ENCODE assay signal across 15 cellular contexts in genomic region chr18:77165489-77166415, GRCh38. TPM values are rescaled to one million over a fixed set of nuclear protein-coding genes. Genes with fewer than 3 reads are reported as not detected.
DNase-seq lines count a peak whose midpoint lies in the region; ATAC-seq and TF ChIP-seq lines count a peak whose summit lies in the region.
"Had no signal": no experiment of that assay in that cellular context is flagged by ENCODE, and none has a peak within 500 bp of the region (broad histone marks: within the 10 kb centered on the region; RNA-seq: fewer than 3 reads in every experiment).

No MANE protein-coding gene starts in this region.

- peak overlapping the region in 1 of 7 donors; percentile 83 for H3K27ac Mint-ChIP-seq in CD4-positive, alpha-beta memory T cell
- H3K27ac Mint-ChIP-seq in activated CD8-positive, alpha-beta T cell treated with anti-CD3 and anti-CD28 coated beads, Interleukin-2, amount 10 ng/mL, durations not matched to agents 7 days and 5 days: no peak overlapping the region
- H3K27ac Mint-ChIP-seq: activated CD4-positive, alpha-beta T cell treated with anti-CD3 and anti-CD28 coated beads for 36 hours; activated T-cell treated with anti-CD3 and anti-CD28 coated beads, Interleukin-2, amount 50 U/mL, for 72 hours had no signal

- peaks cover 0 to 6% (median 0%) of the 10 kb centered on the region in 4 donors for H3K4me1 Mint-ChIP-seq in CD4-positive, alpha-beta memory T cell
- no peaks in the 10 kb centered on the region for H3K4me1 Mint-ChIP-seq in activated CD8-positive, alpha-beta T cell treated with anti-CD3 and anti-CD28 coated beads, Interleukin-2, amount 10 ng/mL, durations not matched to agents 7 days and 5 days (ENCODE audit: low read depth)

- no peaks in the 10 kb centered on the region for H3K9me3 ChIP-seq in mucosa of descending colon
- no peaks in the 10 kb centered on the region for H3K9me3 ChIP-seq in suprapubic skin
- H3K9me3 ChIP-seq in CD4-positive, alpha-beta memory T cell (ENCODE audit: control insufficient read depth in 1 of 2, low read length in 2 of 2): no peaks in the 10 kb centered on the region
- H3K9me3 ChIP-seq: thoracic aorta had no signal

- DNase-seq in LHCN-M2 (ENCODE audit: low read depth) (peak; percentile 56), fibroblast of gingiva (ENCODE audit: low read depth) (peak; percentile 20), mucosa of descending colon (no peak), suprapubic skin (ENCODE audit: low spot score in 2 of 2) (peak; percentile 86 to 90)
- DNase-seq in CD4-positive, alpha-beta memory T cell: no peak
- DNase-seq in activated CD8-positive, alpha-beta T cell treated with anti-CD3 and anti-CD28 coated beads, Interleukin-2, amount 10 ng/mL, durations not matched to agents 7 days and 5 days: no peak
- DNase-seq: activated CD4-positive, alpha-beta T cell treated with anti-CD3 and anti-CD28 coated beads for 36 hours; activated T-cell treated with anti-CD3 and anti-CD28 coated beads, Interleukin-2, amount 50 U/mL, for 72 hours; GOT3; mesendoderm; NCI-H2227 treated with DMSO at 0.1 percent for 48 hours; OCI-M1 had no signal

- 48% methylated on average over 26 of the region's 26 CpGs for WGBS in suprapubic skin

- no peak overlapping the region for H3K4me3 ChIP-seq in mucosa of descending colon
- no peak overlapping the region for H3K4me3 ChIP-seq in suprapubic skin
- H3K4me3 ChIP-seq in CD4-positive, alpha-beta memory T cell (ENCODE audit: low read length in 2 of 2): no peak overlapping the region
- H3K4me3 ChIP-seq: thoracic aorta had no signal

- H3K27me3 Mint-ChIP-seq in CD4-positive, alpha-beta memory T cell: peaks cover 5% of the 10 kb centered on the region in 2 donors
- no peaks in the 10 kb centered on the region for H3K27me3 Mint-ChIP-seq in activated CD8-positive, alpha-beta T cell treated with anti-CD3 and anti-CD28 coated beads, Interleukin-2, amount 10 ng/mL, durations not matched to agents 7 days and 5 days (ENCODE audit: low read depth)
- H3K27me3 Mint-ChIP-seq: activated CD4-positive, alpha-beta T cell treated with anti-CD3 and anti-CD28 coated beads for 36 hours had no signal

- no peak for TF ChIP-seq EP300 in suprapubic skin (IDR thresholded peaks at IDR 0.05)

- H3K36me3 Mint-ChIP-seq in CD4-positive, alpha-beta memory T cell: no peaks in the 10 kb centered on the region
- H3K36me3 Mint-ChIP-seq in activated CD8-positive, alpha-beta T cell treated with anti-CD3 and anti-CD28 coated beads, Interleukin-2, amount 10 ng/mL, durations not matched to agents 7 days and 5 days (ENCODE audit: low read depth): no peaks in the 10 kb centered on the region
- H3K36me3 Mint-ChIP-seq: T-cell had no signal

- no peak for TF ChIP-seq CTCF in mucosa of descending colon (IDR thresholded peaks at IDR 0.05)
- no peak for TF ChIP-seq CTCF in suprapubic skin (IDR thresholded peaks at IDR 0.05)

- H3K27ac ChIP-seq in suprapubic skin: peak overlapping the region; percentile 62
- no peak overlapping the region for H3K27ac ChIP-seq in CD4-positive, alpha-beta memory T cell (ENCODE audit: low read depth, low read length)
- H3K27ac ChIP-seq: thoracic aorta had no signal

- H3K9me3 Mint-ChIP-seq in CD4-positive, alpha-beta memory T cell: no peaks in the 10 kb centered on the region
- no peaks in the 10 kb centered on the region for H3K9me3 Mint-ChIP-seq in activated CD8-positive, alpha-beta T cell treated with anti-CD3 and anti-CD28 coated beads, Interleukin-2, amount 10 ng/mL, durations not matched to agents 7 days and 5 days (ENCODE audit: insufficient read depth)
- H3K9me3 Mint-ChIP-seq: activated T-cell treated with anti-CD3 and anti-CD28 coated beads, Interleukin-2, amount 50 U/mL, for 72 hours; T-cell had no signal

- H3K27me3 ChIP-seq in suprapubic skin: peaks cover 6% of the 10 kb centered on the region
- no peaks in the 10 kb centered on the region for H3K27me3 ChIP-seq in CD4-positive, alpha-beta memory T cell (ENCODE audit: insufficient read depth, low read length)

- H3K4me1 ChIP-seq in mucosa of descending colon (ENCODE audit: low read depth) (no peaks in the 10 kb centered on the region), suprapubic skin (peaks cover 19% of the 10 kb centered on the region)
- no peaks in the 10 kb centered on the region for H3K4me1 ChIP-seq in CD4-positive, alpha-beta memory T cell (ENCODE audit: insufficient read depth, low read length)

- no peak overlapping the region for H3K4me3 Mint-ChIP-seq in CD4-positive, alpha-beta memory T cell
- no peak overlapping the region for H3K4me3 Mint-ChIP-seq in activated CD8-positive, alpha-beta T cell treated with anti-CD3 and anti-CD28 coated beads, Interleukin-2, amount 10 ng/mL, durations not matched to agents 7 days and 5 days
- H3K4me3 Mint-ChIP-seq: activated CD4-positive, alpha-beta T cell treated with anti-CD3 and anti-CD28 coated beads for 36 hours; activated T-cell treated with anti-CD3 and anti-CD28 coated beads, Interleukin-2, amount 50 U/mL, for 72 hours; T-cell had no signal

- CTCF ChIA-PET in CD4-positive, alpha-beta memory T cell (lab: Charles Lee; ENCODE audit: partially characterized antibody): interaction anchor here (1.2 kb wide), 1 partner anchor 46 kb away, joined by 3 read pairs; no protein-coding TSS in a partner anchor
- CTCF ChIA-PET in activated CD8-positive, alpha-beta T cell treated with anti-CD3 and anti-CD28 coated beads, Interleukin-2, amount 10 ng/mL, durations not matched to agents 7 days and 5 days (lab: Charles Lee): no interaction called here

- peak; percentile 40 for ATAC-seq in mucosa of descending colon
- no peak for ATAC-seq in HG03175 (IDR thresholded peaks at IDR 0.05; ENCODE audit: unreplicated experiment)
- ATAC-seq in activated CD8-positive, alpha-beta T cell treated with anti-CD3 and anti-CD28 coated beads, Interleukin-2, amount 10 ng/mL, durations not matched to agents 7 days and 5 days: no peak
- ATAC-seq: activated CD4-positive, alpha-beta T cell treated with anti-CD3 and anti-CD28 coated beads for 36 hours; activated T-cell treated with anti-CD3 and anti-CD28 coated beads, Interleukin-2, amount 50 U/mL, for 72 hours had no signal

- TF ChIP-seq POLR2A in suprapubic skin (IDR thresholded peaks at IDR 0.05): no peak

- POLR2A ChIA-PET in CD4-positive, alpha-beta memory T cell (lab: Charles Lee; ENCODE audit: partially characterized antibody): no interaction called here
- POLR2A ChIA-PET in activated CD8-positive, alpha-beta T cell treated with anti-CD3 and anti-CD28 coated beads, Interleukin-2, amount 10 ng/mL, durations not matched to agents 7 days and 5 days (lab: Charles Lee): no interaction called here

- intact Hi-C loops in mucosa of descending colon (cut with DNase I, micrococcal nuclease): no loop called here
- intact Hi-C loops in CD4-positive, alpha-beta memory T cell (cut with micrococcal nuclease): no loop called here

- H3K36me3 ChIP-seq in mucosa of descending colon (ENCODE audit: low read depth): no peaks in the 10 kb centered on the region
- H3K36me3 ChIP-seq in suprapubic skin: no peaks in the 10 kb centered on the region
- H3K36me3 ChIP-seq in CD4-positive, alpha-beta memory T cell (ENCODE audit: insufficient read depth, low read length): no peaks in the 10 kb centered on the region
- H3K36me3 ChIP-seq: thoracic aorta had no signal

RNA-seq across cellular contexts. Expression of gene MBP, which starts 33.2 kb away (rescaled TPM):
- total RNA-seq in LHCN-M2 (2014; rRNA removed): under 0.01 and 1.0 TPM in 2 replicates
- 0.09 TPM for polyA plus RNA-seq in LHCN-M2 (2012)
- 10 to 100 TPM; 37.9 to 48.5 (median 47.4) TPM for total RNA-seq in mucosa of descending colon
- total RNA-seq in suprapubic skin: 100 to 1,000 TPM in 1 of 4 donors, 10 to 100 TPM in 3; 37.0 to 100 (median 69.3) TPM
- total RNA-seq in CD4-positive, alpha-beta memory T cell: 100 to 1,000 TPM; 179 to 187 TPM
- polyA plus RNA-seq in CD4-positive, alpha-beta memory T cell: 100 to 1,000 TPM in 1 of 2 donors, 10 to 100 TPM in 1; 92.2 to 119 TPM
- 10 to 100 TPM; 86.5 to 87.0 TPM for total RNA-seq in activated CD8-positive, alpha-beta T cell treated with anti-CD3 and anti-CD28 coated beads, Interleukin-2, amount 10 ng/mL, durations not matched to agents 7 days and 5 days

Comparison
In these comparisons a context has a peak if more than half of its experiments do, and no peak if none do; other contexts are left out.
1. DNase-seq: peak in LHCN-M2 (single experiment), fibroblast of gingiva (single experiment) and suprapubic skin (2 of 2); none in mucosa of descending colon (0 of 3), CD4-positive, alpha-beta memory T cell (0 of 5) and activated CD8-positive, alpha-beta T cell treated with anti-CD3 and anti-CD28 coated beads, Interleukin-2, amount 10 ng/mL, durations not matched to agents 7 days and 5 days (single experiment).
2. RNA of gene MBP, which starts 33.2 kb away (total RNA-seq): 179 to 187 TPM in CD4-positive, alpha-beta memory T cell, 86.5 to 87.0 TPM in activated CD8-positive, alpha-beta T cell treated with anti-CD3 and anti-CD28 coated beads, Interleukin-2, amount 10 ng/mL, durations not matched to agents 7 days and 5 days, 37.0 to 100 TPM in suprapubic skin and 37.9 to 48.5 TPM in mucosa of descending colon; under 0.01 to 1.0 TPM in LHCN-M2; every median in the first group is over 10 times any median in the second.